In genomic region chr6:126055449-126055848, GRCh38 we compare ENCODE assay signal across 17 cellular contexts.
"Had no signal": no experiment of that assay in that cellular context is flagged by ENCODE, and none has a peak within 500 bp of the region (broad histone marks: within the 10 kb centered on the region; RNA-seq: fewer than 3 reads in every experiment).

No MANE protein-coding gene starts in this region.

- ATAC-seq: esophagus mucosa; gastrocnemius medialis; left ventricle myocardium superior; naive thymus-derived CD4-positive, alpha-beta T cell; right cardiac atrium; stimulated activated memory B cell treated with anti-CD40 and anti-IgM and Interleukin-4, amounts not matched to agents 10 μg/mL and 1 μg/mL and 100 μg/mL, for 72 hours; upper lobe of right lung had no signal

- H3K4me1 ChIP-seq: upper lobe of right lung had no signal

- H3K27ac ChIP-seq: gastrocnemius medialis, testis, tibial nerve, upper lobe of right lung had no signal

- H3K9me3 ChIP-seq: gastrocnemius medialis, testis, tibial nerve, upper lobe of right lung had no signal

- FAIRE-seq: endometrium, keratinocyte had no signal

- H3K27me3 ChIP-seq: gastrocnemius medialis, testis, tibial nerve, upper lobe of right lung had no signal

- H3K4me3 ChIP-seq: gastrocnemius medialis, lung, testis, tibial nerve, upper lobe of right lung had no signal

- DNase-seq: effector memory CD4-positive, alpha-beta T cell; gastrocnemius medialis; immature natural killer cell; left cardiac atrium; left ventricle myocardium superior; midbrain; naive thymus-derived CD4-positive, alpha-beta T cell; right cardiac atrium; stimulated activated CD4-positive, alpha-beta T cell treated with anti-CD3 and anti-CD28 coated beads, Interleukin-4, amount 100 ng/mL, for 1 hour; testis; upper lobe of right lung had no signal
